29 cellular contexts compared by ENCODE assay signal in genomic region chr10:91253300-91253699, GRCh38.
"Had no signal": no experiment of that assay in that cellular context is flagged by ENCODE, and none has a peak within 500 bp of the region (broad histone marks: within the 10 kb centered on the region; RNA-seq: fewer than 3 reads in every experiment).

No MANE protein-coding gene starts in this region.

- H3K27ac ChIP-seq: colonic mucosa, epithelial cell of prostate, esophagus squamous epithelium, gastrocnemius medialis, left ventricle myocardium inferior, lower lobe of right lung had no signal

- H3K4me3 ChIP-seq: colonic mucosa, dorsolateral prefrontal cortex, esophagus squamous epithelium, gastrocnemius medialis, heart right ventricle, left ventricle myocardium inferior, lower lobe of right lung, mucosa of descending colon had no signal

- H3K4me3 Mint-ChIP-seq: mesothelial cell of epicardium; naive thymus-derived CD8-positive, alpha-beta T cell had no signal

- H3K27me3 ChIP-seq: colonic mucosa, dorsolateral prefrontal cortex, esophagus squamous epithelium, gastrocnemius medialis, heart right ventricle had no signal

- DNase-seq: colonic mucosa; cortex of kidney; dermis blood vessel endothelial cell; dorsolateral prefrontal cortex; effector CD4-positive, alpha-beta T cell; effector memory CD4-positive, alpha-beta T cell; erythroblast; esophagus squamous epithelium; foreskin fibroblast; gastrocnemius medialis; glutamatergic neuron; head of caudate nucleus; heart right ventricle; hippocampal formation; islet precursor cell; kidney; kidney glomerular epithelial cell; left colon; left ventricle myocardium inferior; lower lobe of right lung; mesenchymal stem cell; mucosa of descending colon; naive B cell; naive thymus-derived CD8-positive, alpha-beta T cell had no signal

- H3K27me3 Mint-ChIP-seq: naive B cell; naive thymus-derived CD8-positive, alpha-beta T cell had no signal

- FAIRE-seq: endothelial cell of umbilical vein, kidney had no signal

- ATAC-seq: esophagus mucosa; gastrocnemius medialis; heart right ventricle; left colon; left lobe of liver; lower lobe of right lung; mucosa of descending colon; naive thymus-derived CD8-positive, alpha-beta T cell had no signal

- H3K4me1 Mint-ChIP-seq: mesothelial cell of epicardium had no signal

- H3K9me3 ChIP-seq: colonic mucosa, esophagus squamous epithelium, gastrocnemius medialis, lower lobe of right lung, mucosa of descending colon had no signal

- H3K4me1 ChIP-seq: colonic mucosa, esophagus squamous epithelium, gastrocnemius medialis, lower lobe of right lung had no signal

- H3K27ac Mint-ChIP-seq: mesothelial cell of epicardium had no signal

- H3K36me3 ChIP-seq: colonic mucosa had no signal
